In genomic region chr18:79796531-79797390, GRCh38 we compare ENCODE assay signal across 13 cellular contexts. TPM values are rescaled to one million over a fixed set of nuclear protein-coding genes. Genes with fewer than 3 reads are reported as not detected.
A peak's percentile ranks its signal among the peaks of the same experiment; 100 is the strongest.
DNase-seq lines count a peak whose midpoint lies in the region; ATAC-seq and TF ChIP-seq lines count a peak whose summit lies in the region.
"Had no signal": no experiment of that assay in that cellular context is flagged by ENCODE, and none has a peak within 500 bp of the region (broad histone marks: within the 10 kb centered on the region; RNA-seq: fewer than 3 reads in every experiment).

No MANE protein-coding gene starts in this region.

- DNase-seq in DMS 273 (lab: John Stamatoyannopoulos, UW; ENCODE audit: unreplicated experiment), result peak; percentile 72
- DNase-seq in DMS 273 treated with DMSO at 0.1 percent for 48 hours (lab: John Stamatoyannopoulos, UW), result no peak
- DNase-seq in EH (ENCODE audit: low read depth), result peak; percentile 27
- peak; percentile 6 for DNase-seq in adipocyte (ENCODE audit: low read depth)
- no peak for DNase-seq in stimulated activated CD4-positive, alpha-beta T cell treated with anti-CD3 and anti-CD28 coated beads, Interleukin-12 subunit alpha, Interleukin-12 subunit beta, amount 100 ng/mL, for 4 hours
- DNase-seq: activated gamma-delta T cell treated with Interleukin-2 at 50 U/mL for 16 hours, GF-D8, PC-3 had no signal

- no peaks in the 10 kb centered on the region for H3K9me3 ChIP-seq in adipocyte (ENCODE audit: control insufficient read depth, low read length)
- H3K9me3 ChIP-seq: MG63 had no signal

- no peaks in the 10 kb centered on the region for H3K9me3 Mint-ChIP-seq in nephron

- H3K4me3 Mint-ChIP-seq in nephron, result peak overlapping the region; percentile 78 to 90 (median 90)

- H3K4me3 ChIP-seq in adipocyte (ENCODE audit: low read length), result no peak overlapping the region
- H3K4me3 ChIP-seq: MG63 had no signal

- no peaks in the 10 kb centered on the region for H3K36me3 ChIP-seq in adipocyte (ENCODE audit: control insufficient read depth, insufficient read depth, low read length, severe bottlenecking)
- H3K36me3 ChIP-seq: MG63 had no signal

- H3K36me3 Mint-ChIP-seq in nephron (ENCODE audit: low read depth), result no peaks in the 10 kb centered on the region

- peaks cover 16% of the 10 kb centered on the region for H3K4me1 ChIP-seq in adipocyte (ENCODE audit: control insufficient read depth, insufficient read depth, low read length)

- peaks cover 55% of the 10 kb centered on the region for H3K27me3 ChIP-seq in adipocyte (replicated peaks; ENCODE audit: control insufficient read depth, insufficient read depth, low read length)

- H3K27me3 Mint-ChIP-seq in nephron (ENCODE audit: low read depth), result peaks cover 80% of the 10 kb centered on the region

- no peak for TF ChIP-seq CTCF in nephron (IDR thresholded peaks at IDR 0.05; ENCODE audit: unreplicated experiment in 3 of 3)

- peaks cover 38% of the 10 kb centered on the region for H3K4me1 Mint-ChIP-seq in nephron

- no peak overlapping the region for H3K9ac ChIP-seq in adipocyte (ENCODE audit: low read length)

- ATAC-seq in HG03139 (IDR thresholded peaks at IDR 0.05; ENCODE audit: unreplicated experiment) (no peak), esophagus mucosa (no peak)
- ATAC-seq: PC-3 had no signal

- no peak overlapping the region for H3K27ac Mint-ChIP-seq in nephron

RNA-seq across cellular contexts. Expression of gene KCNG2, which starts 1.0 kb away (rescaled TPM):
- 0.20 TPM for total RNA-seq in esophagus mucosa
- total RNA-seq: H4, PC-3 had no signal

Comparison
In these comparisons a context has a peak if more than half of its experiments do, and no peak if none do; other contexts are left out.
1. DNase-seq: peak in DMS 273 (single experiment), EH (single experiment) and adipocyte (single experiment); none in DMS 273 treated with DMSO at 0.1 percent for 48 hours (single experiment) and stimulated activated CD4-positive, alpha-beta T cell treated with anti-CD3 and anti-CD28 coated beads, Interleukin-12 subunit alpha, Interleukin-12 subunit beta, amount 100 ng/mL, for 4 hours (single experiment).